ENCODE assay signal across 11 cellular contexts in genomic region chr11:95512177-95512576, GRCh38.
DNase-seq lines count a peak whose midpoint lies in the region; ATAC-seq and TF ChIP-seq lines count a peak whose summit lies in the region.
"Had no signal": no experiment of that assay in that cellular context is flagged by ENCODE, and none has a peak within 500 bp of the region (broad histone marks: within the 10 kb centered on the region; RNA-seq: fewer than 3 reads in every experiment).

No MANE protein-coding gene starts in this region.

- H3K36me3 Mint-ChIP-seq in nephron (ENCODE audit: low read depth): no peaks in the 10 kb centered on the region
- H3K36me3 Mint-ChIP-seq: natural killer cell treated with Interleukin-12 subunit alpha and Interleukin-12 subunit beta and Interleukin-15 and Interleukin-18, amount 100 ng/mL, for 72 hours had no signal

- WGBS in aorta, 2 donors: 43 to 45% methylated on average over 4 of the region's 4 CpGs

- H3K4me3 ChIP-seq in aorta (ENCODE audit: low read length in 2 of 2): no peak overlapping the region

- peaks cover 0 to 2% of the 10 kb centered on the region in 2 donors for H3K4me1 ChIP-seq in aorta (ENCODE audit: control insufficient read depth in 1 of 2, insufficient read depth in 2 of 2, low read length in 2 of 2)

- H3K4me1 Mint-ChIP-seq in nephron: peaks cover 69% of the 10 kb centered on the region

- ATAC-seq in left cardiac atrium (peak; percentile 33 to 83), esophagus mucosa (peak; percentile 82), aorta (ENCODE audit: low FRiP score) (peak; percentile 89), HG02798 (IDR thresholded peaks at IDR 0.05; ENCODE audit: poor library complexity, unreplicated experiment) (no peak)
- no peak for ATAC-seq in activated CD4-positive, CD25-positive, alpha-beta regulatory T cell treated with anti-CD3 and anti-CD28 coated beads, Interleukin-2, amount 50 U/mL, for 24 hours
- ATAC-seq: natural killer cell treated with Interleukin-12 subunit alpha and Interleukin-12 subunit beta and Interleukin-15 and Interleukin-18, amount 100 ng/mL, for 72 hours had no signal

- no peaks in the 10 kb centered on the region for H3K27me3 ChIP-seq in aorta (ENCODE audit: control insufficient read depth in 1 of 2, insufficient read depth in 2 of 2, low read length in 1 of 2)

- no peak overlapping the region for H3K4me3 Mint-ChIP-seq in nephron
- H3K4me3 Mint-ChIP-seq: natural killer cell treated with Interleukin-12 subunit alpha and Interleukin-12 subunit beta and Interleukin-15 and Interleukin-18, amount 100 ng/mL, for 72 hours had no signal

- H3K9me3 Mint-ChIP-seq in nephron: no peaks in the 10 kb centered on the region
- H3K9me3 Mint-ChIP-seq: natural killer cell treated with Interleukin-12 subunit alpha and Interleukin-12 subunit beta and Interleukin-15 and Interleukin-18, amount 100 ng/mL, for 72 hours had no signal

- H3K36me3 ChIP-seq in aorta (ENCODE audit: control insufficient read depth in 1 of 2, insufficient read depth in 2 of 2, low read length in 1 of 2): no peaks in the 10 kb centered on the region

- intact Hi-C loops in left cardiac atrium (cut with DNase I) (loop anchor here in 1 of 2 donors (10.0 kb wide), 1 partner anchor 167 kb away; no protein-coding TSS in a partner anchor), cardiac septum (cut with DNase I) (no loop called here), aorta (cut with DNase I) (no loop called here)

- H3K27ac ChIP-seq in aorta (ENCODE audit: low read depth in 1 of 2, low read length in 2 of 2): no peak overlapping the region

- H3K27ac Mint-ChIP-seq in nephron: peak overlapping the region; percentile 73 to 98 (median 81)
- H3K27ac Mint-ChIP-seq: natural killer cell treated with Interleukin-12 subunit alpha and Interleukin-12 subunit beta and Interleukin-15 and Interleukin-18, amount 100 ng/mL, for 72 hours had no signal

- peak; percentile 26 for DNase-seq in left cardiac atrium
- no peak for DNase-seq in cardiac septum (ENCODE audit: low spot score)
- DNase-seq in aorta: peak in 1 of 2 donors; percentile 54
- DNase-seq in activated CD4-positive, CD25-positive, alpha-beta regulatory T cell (lab: John Stamatoyannopoulos, UW): no peak
- DNase-seq: 8988T, NCI-H1436 treated with DMSO at 0.1 percent for 48 hours had no signal

- H3K9me3 ChIP-seq in aorta (ENCODE audit: control insufficient read depth, low read length): no peaks in the 10 kb centered on the region

- H3K27me3 Mint-ChIP-seq in nephron (ENCODE audit: low read depth): no peaks in the 10 kb centered on the region

- no peak for TF ChIP-seq CTCF in nephron (IDR thresholded peaks at IDR 0.05; ENCODE audit: unreplicated experiment in 3 of 3)

Comparison
In these comparisons a context has a peak if more than half of its experiments do, and no peak if none do; other contexts are left out.
1. ATAC-seq: peak in left cardiac atrium (2 of 2), esophagus mucosa (single experiment) and aorta (single experiment); none in activated CD4-positive, CD25-positive, alpha-beta regulatory T cell treated with anti-CD3 and anti-CD28 coated beads, Interleukin-2, amount 50 U/mL, for 24 hours (0 of 2) and HG02798 (single experiment).